Comparison of ENCODE assay signal across 26 cellular contexts in the genomic region with DNA sequence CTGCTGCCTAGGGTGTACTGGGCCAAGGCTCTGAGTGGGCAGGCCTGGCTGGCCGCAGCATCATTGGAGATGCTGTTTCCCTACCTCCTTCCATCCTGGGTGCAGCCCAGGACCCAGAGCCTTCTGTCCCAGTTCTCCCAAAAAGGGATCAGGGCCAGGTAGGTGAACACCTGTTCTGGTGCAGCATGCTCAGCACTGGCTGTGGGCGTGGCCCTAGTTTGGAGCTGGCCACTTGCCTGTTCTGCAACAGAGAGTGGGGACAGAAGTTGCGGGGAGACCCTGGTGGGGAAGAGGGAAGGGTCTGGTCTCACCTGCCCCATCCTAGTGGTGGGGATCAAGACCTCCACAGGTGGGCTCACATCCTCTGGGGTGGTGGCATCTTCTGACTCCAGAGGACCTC. TPM values are rescaled to one million over a fixed set of nuclear protein-coding genes. Genes with fewer than 3 reads are reported as not detected.
DNase-seq lines count a peak whose midpoint lies in the region; ATAC-seq and TF ChIP-seq lines count a peak whose summit lies in the region.
"Had no signal": no experiment of that assay in that cellular context is flagged by ENCODE, and none has a peak within 500 bp of the region (broad histone marks: within the 10 kb centered on the region; RNA-seq: fewer than 3 reads in every experiment).

No MANE protein-coding gene starts in this region.

- H3K4me1 ChIP-seq in RWPE2 (ENCODE audit: insufficient read depth, poor library complexity, severe bottlenecking) (peaks cover 27% of the 10 kb centered on the region), thyroid gland (peaks cover 29 to 46% of the 10 kb centered on the region in 2 donors), suprapubic skin (peaks cover 66% of the 10 kb centered on the region), left lung (peaks cover 20 to 67% of the 10 kb centered on the region in 2 donors)
- peaks cover 43 to 63% of the 10 kb centered on the region in 2 donors for H3K4me1 ChIP-seq in naive thymus-derived CD4-positive, alpha-beta T cell (ENCODE audit: control insufficient read depth in 2 of 2, insufficient read depth in 2 of 2, low read length in 2 of 2)

- H3K4me3 Mint-ChIP-seq in naive thymus-derived CD4-positive, alpha-beta T cell: peak overlapping the region in 4 of 10 donors; percentile 42 to 64 (median 54)
- H3K4me3 Mint-ChIP-seq: activated T-helper 17 cell treated with anti-CD3 and anti-CD28 coated beads, Interleukin-2, amount 50 U/mL, for 72 hours had no signal

- TF ChIP-seq EP300 in suprapubic skin (IDR thresholded peaks at IDR 0.05): no peak

- no peaks in the 10 kb centered on the region for H3K36me3 Mint-ChIP-seq in naive thymus-derived CD4-positive, alpha-beta T cell

- POLR2A ChIA-PET in naive thymus-derived CD4-positive, alpha-beta T cell (lab: Charles Lee): interaction anchor here (0.6 to 12.1 kb wide), 15 partner anchors 8 to 268 kb away, joined by 3 to 157 read pairs (median 4); partner anchors contain the start of gene RPL10A

- no peaks in the 10 kb centered on the region for H3K27me3 Mint-ChIP-seq in naive thymus-derived CD4-positive, alpha-beta T cell
- H3K27me3 Mint-ChIP-seq: activated T-helper 17 cell treated with anti-CD3 and anti-CD28 coated beads, Interleukin-2, amount 50 U/mL, for 72 hours had no signal

- H3K4me3 ChIP-seq in H7 (ENCODE audit: insufficient read depth, low read depth, low read length): no peak overlapping the region
- H3K4me3 ChIP-seq in RWPE2 (ENCODE audit: severe bottlenecking): no peak overlapping the region
- peak overlapping the region; percentile 10 for H3K4me3 ChIP-seq in naive thymus-derived CD4-positive, alpha-beta T cell (ENCODE audit: low read length)
- H3K4me3 ChIP-seq in thyroid gland (replicated peaks in 1 of 3): no peak overlapping the region
- H3K4me3 ChIP-seq in suprapubic skin: no peak overlapping the region
- H3K4me3 ChIP-seq in left lung: no peak overlapping the region
- H3K4me3 ChIP-seq: right atrium auricular region, smooth muscle cell had no signal

- H3K9me3 ChIP-seq in RWPE2 (ENCODE audit: severe bottlenecking): no peaks in the 10 kb centered on the region
- no peaks in the 10 kb centered on the region for H3K9me3 ChIP-seq in naive thymus-derived CD4-positive, alpha-beta T cell (ENCODE audit: control insufficient read depth in 2 of 3, low read length in 3 of 3)
- H3K9me3 ChIP-seq in thyroid gland: no peaks in the 10 kb centered on the region
- H3K9me3 ChIP-seq in suprapubic skin: no peaks in the 10 kb centered on the region
- H3K9me3 ChIP-seq in left lung: no peaks in the 10 kb centered on the region
- H3K9me3 ChIP-seq: Caco-2, right atrium auricular region had no signal

- no peak for TF ChIP-seq POLR2A in thyroid gland (IDR thresholded peaks at IDR 0.05)
- no peak for TF ChIP-seq POLR2A in suprapubic skin (IDR thresholded peaks at IDR 0.05)

- H3K9me3 Mint-ChIP-seq in naive thymus-derived CD4-positive, alpha-beta T cell: no peaks in the 10 kb centered on the region
- H3K9me3 Mint-ChIP-seq: activated T-helper 17 cell treated with anti-CD3 and anti-CD28 coated beads, Interleukin-2, amount 50 U/mL, for 72 hours had no signal

- H3K4me1 Mint-ChIP-seq in naive thymus-derived CD4-positive, alpha-beta T cell: peaks cover 28 to 64% (median 55%) of the 10 kb centered on the region in 7 donors

- H3K27ac ChIP-seq in RWPE2 (ENCODE audit: poor library complexity, severe bottlenecking) (peak overlapping the region; percentile 99), thyroid gland (peak overlapping the region in 2 of 3 donors; percentile 99 to 100), caudate nucleus (ENCODE audit: low read depth, low read length) (no peak overlapping the region), suprapubic skin (no peak overlapping the region), left lung (no peak overlapping the region)
- peak overlapping the region; percentile 41 for H3K27ac ChIP-seq in naive thymus-derived CD4-positive, alpha-beta T cell (ENCODE audit: low read depth, low read length)

- 83 to 92% methylated on average over 2 to 3 of the region's 3 CpGs for WGBS in thyroid gland, 2 donors
- WGBS in suprapubic skin: 50% methylated on average over 1 of the region's 3 CpGs

- H3K27me3 ChIP-seq in H7 (ENCODE audit: control insufficient read depth, insufficient read depth, low read length) (no peaks in the 10 kb centered on the region), RWPE2 (ENCODE audit: insufficient read depth, poor library complexity, severe bottlenecking) (no peaks in the 10 kb centered on the region), thyroid gland (no peaks in the 10 kb centered on the region), suprapubic skin (no peaks in the 10 kb centered on the region), left lung (no peaks in the 10 kb centered on the region)
- no peaks in the 10 kb centered on the region for H3K27me3 ChIP-seq in naive thymus-derived CD4-positive, alpha-beta T cell (ENCODE audit: control insufficient read depth in 2 of 2, insufficient read depth in 2 of 2, low read length in 2 of 2)
- H3K27me3 ChIP-seq: right atrium auricular region had no signal

- no peaks in the 10 kb centered on the region for H3K36me3 ChIP-seq in H7 (replicated peaks; ENCODE audit: control insufficient read depth, insufficient read depth, low read length)
- H3K36me3 ChIP-seq in RWPE2 (ENCODE audit: low read depth): no peaks in the 10 kb centered on the region
- H3K36me3 ChIP-seq in naive thymus-derived CD4-positive, alpha-beta T cell (ENCODE audit: control insufficient read depth in 2 of 3, insufficient read depth in 3 of 3, low read length in 3 of 3): peaks cover 0 to 3% (median 0%) of the 10 kb centered on the region in 3 experiments
- no peaks in the 10 kb centered on the region for H3K36me3 ChIP-seq in thyroid gland
- no peaks in the 10 kb centered on the region for H3K36me3 ChIP-seq in suprapubic skin
- H3K36me3 ChIP-seq in left lung: no peaks in the 10 kb centered on the region
- H3K36me3 ChIP-seq: right atrium auricular region had no signal

- peak overlapping the region in 6 of 9 donors; percentile 62 to 98 (median 90) for H3K27ac Mint-ChIP-seq in naive thymus-derived CD4-positive, alpha-beta T cell
- H3K27ac Mint-ChIP-seq: activated T-helper 17 cell treated with anti-CD3 and anti-CD28 coated beads, Interleukin-2, amount 50 U/mL, for 72 hours had no signal

- TF ChIP-seq CTCF in RWPE2 (IDR thresholded peaks at IDR 0.05; ENCODE audit: poor library complexity, severe bottlenecking): no peak
- no peak for TF ChIP-seq CTCF in thyroid gland (IDR thresholded peaks at IDR 0.05)
- no peak for TF ChIP-seq CTCF in suprapubic skin (IDR thresholded peaks at IDR 0.05)
- no peak for TF ChIP-seq CTCF in left lung (IDR thresholded peaks at IDR 0.05)

- DNase-seq in H7 (peak; percentile 13), RWPE2 (ENCODE audit: low spot score) (no peak), thyroid gland (peak; percentile 54 to 61), caudate nucleus (lab: John Stamatoyannopoulos, UW) (no peak), NCI-H526 treated with DMSO at 0.1 percent for 48 hours (lab: John Stamatoyannopoulos, UW) (no peak), suprapubic skin (ENCODE audit: low spot score in 2 of 2) (no peak), left lung (no peak)
- DNase-seq in naive thymus-derived CD4-positive, alpha-beta T cell: no peak
- DNase-seq: activated CD4-positive, alpha-beta T cell treated with anti-CD3 and anti-CD28 coated beads, Interleukin-2, amount 50 U/mL, for 48 hours; activated CD4-positive, CD25-positive, alpha-beta regulatory T cell treated with anti-CD3 and anti-CD28 coated beads, Interleukin-2, amount 50 U/mL, for 72 hours; activated naive CD4-positive, alpha-beta T cell treated with anti-CD3 and anti-CD28 coated beads, Interleukin-2, amount 50 U/mL, for 16 hours; amniotic stem cell; Caco-2; HCEC 1CT; NCI-H1048; RPMI8226; stimulated activated CD4-positive, alpha-beta T cell treated with anti-CD3 and anti-CD28 coated beads, Interleukin-1b, Interleukin-23, amount 100 ng/mL, for 48 hours; stimulated activated naive CD8-positive, alpha-beta T cell treated with anti-CD3 and anti-CD28 coated beads, Interleukin-15, Interleukin-2, amounts not matched to agents 100 U/mL and 50 U/mL, for 24 hours; T-helper 2 cell had no signal

- CTCF ChIA-PET in naive thymus-derived CD4-positive, alpha-beta T cell (lab: Charles Lee): interaction anchor here (0.6 to 10.0 kb wide), 21 partner anchors 8 to 393 kb away, joined by 3 to 193 read pairs (median 17); partner anchors contain the start of gene PPARD

- intact Hi-C loops in naive thymus-derived CD4-positive, alpha-beta T cell (cut with micrococcal nuclease): loop anchor here in 1 of 2 donors (10.0 kb wide), 1 partner anchor 359 kb away; no protein-coding TSS in a partner anchor
- intact Hi-C loops in thyroid gland (cut with DNase I) (loop anchor here (5.0 kb wide), 1 partner anchor 153 kb away; no protein-coding TSS in a partner anchor), left lung (cut with DNase I) (loop anchor here (5.0 to 10.0 kb wide), 2 partner anchors 151 to 153 kb away; no protein-coding TSS in a partner anchor)

- ATAC-seq in RWPE2 (ENCODE audit: low read depth): no peak
- ATAC-seq in naive thymus-derived CD4-positive, alpha-beta T cell: no peak
- ATAC-seq in left lung: no peak
- ATAC-seq: activated T-helper 17 cell treated with anti-CD3 and anti-CD28 coated beads, Interleukin-2, amount 50 U/mL, for 72 hours; stimulated activated naive CD8-positive, alpha-beta T cell treated with anti-CD3 and anti-CD28 coated beads, Interleukin-15, Interleukin-2, amounts not matched to agents 100 U/mL and 50 U/mL, for 24 hours had no signal

RNA-seq across cellular contexts. Expression of gene ARMC12, which starts 1.4 kb away (rescaled TPM):
- 0.94 and 3.0 TPM in 2 replicates for total RNA-seq in H7 (2014; rRNA removed; shearing (Covaris generic))
- 1 to 10 TPM in 4 of 5 experiments, under 1 TPM in 1; 0.78 to 1.8 (median 1.4) TPM for total RNA-seq in naive thymus-derived CD4-positive, alpha-beta T cell
- polyA plus RNA-seq in naive thymus-derived CD4-positive, alpha-beta T cell: 1 to 10 TPM; 1.0 to 1.2 TPM
- total RNA-seq in thyroid gland: 1 to 10 TPM in 3 of 4 donors, under 1 TPM in 1; 0.40 to 2.4 (median 1.4) TPM
- 1 to 10 TPM in 1 of 4 donors, under 1 TPM in 2, not detected in 1; 0.53 to 1.2 (median 0.55) TPM for total RNA-seq in suprapubic skin
- under 1 TPM; 0.45 to 0.90 TPM for total RNA-seq in left lung
- total RNA-seq: Caco-2 had no signal
- polyA plus RNA-seq: smooth muscle cell had no signal

RNA-seq across cellular contexts. Expression of gene CLPSL2, which starts 40.9 kb away (rescaled TPM):
- total RNA-seq in H7 (2014; rRNA removed; shearing (Covaris generic)): 4.2 and 10.8 TPM in 2 replicates
- total RNA-seq in naive thymus-derived CD4-positive, alpha-beta T cell: not detected
- polyA plus RNA-seq in naive thymus-derived CD4-positive, alpha-beta T cell: not detected
- not detected for total RNA-seq in thyroid gland
- not detected for total RNA-seq in suprapubic skin
- total RNA-seq in left lung: not detected
- total RNA-seq: activated T-helper 17 cell treated with anti-CD3 and anti-CD28 coated beads, Interleukin-2, amount 50 U/mL, for 72 hours; lung microvascular endothelial cell; right atrium auricular region; smooth muscle cell had no signal
- polyA plus RNA-seq: AG04450, BJ, neural cell had no signal

RNA-seq across cellular contexts. Expression of gene CLPSL1, which starts 45.4 kb away (rescaled TPM):
- not detected in 2 replicates for total RNA-seq in H7 (2014; rRNA removed; shearing (Covaris generic))
- not detected for total RNA-seq in naive thymus-derived CD4-positive, alpha-beta T cell
- not detected for polyA plus RNA-seq in naive thymus-derived CD4-positive, alpha-beta T cell
- total RNA-seq in thyroid gland (not detected), suprapubic skin (not detected), left lung (not detected)
- total RNA-seq: activated T-helper 17 cell treated with anti-CD3 and anti-CD28 coated beads, Interleukin-2, amount 50 U/mL, for 72 hours; Caco-2; lung microvascular endothelial cell; right atrium auricular region; smooth muscle cell had no signal
- polyA plus RNA-seq: AG04450, BJ, neural cell, smooth muscle cell had no signal

RNA-seq across cellular contexts. Expression of gene FKBP5, which starts 46.7 kb away (rescaled TPM):
- 13.2 and 15.0 TPM in 2 replicates for total RNA-seq in H7 (2014; rRNA removed; shearing (Covaris generic))
- total RNA-seq in naive thymus-derived CD4-positive, alpha-beta T cell: 10 to 100 TPM; 56.7 to 83.3 (median 79.4) TPM
- polyA plus RNA-seq in naive thymus-derived CD4-positive, alpha-beta T cell: 100 to 1,000 TPM; 101 to 324 TPM
- total RNA-seq in thyroid gland (100 to 1,000 TPM; 239 to 600 (median 253) TPM), suprapubic skin (100 to 1,000 TPM; 198 to 321 (median 244) TPM), left lung (100 to 1,000 TPM; 114 to 139 TPM)

Comparison
In these comparisons a context has a peak if more than half of its experiments do, and no peak if none do; other contexts are left out.
1. DNase-seq: peak in H7 (single experiment) and thyroid gland (2 of 2); none in RWPE2 (single experiment), naive thymus-derived CD4-positive, alpha-beta T cell (0 of 9), caudate nucleus (0 of 61), NCI-H526 treated with DMSO at 0.1 percent for 48 hours (single experiment), suprapubic skin (0 of 2) and left lung (0 of 2).
2. H3K27ac ChIP-seq: peak in RWPE2 (single experiment), naive thymus-derived CD4-positive, alpha-beta T cell (single experiment) and thyroid gland (2 of 3); none in caudate nucleus (single experiment), suprapubic skin (single experiment) and left lung (0 of 2).